8 cellular contexts compared by ENCODE assay signal in genomic region chr14:50961606-50962259, GRCh38. TPM values are rescaled to one million over a fixed set of nuclear protein-coding genes. Genes with fewer than 3 reads are reported as not detected.
DNase-seq lines count a peak whose midpoint lies in the region; ATAC-seq and TF ChIP-seq lines count a peak whose summit lies in the region.

No MANE protein-coding gene starts in this region.

- no peak overlapping the region for H3K4me3 Mint-ChIP-seq in activated naive CD8-positive, alpha-beta T cell treated with anti-CD3 and anti-CD28 coated beads, Interleukin-2, amount 50 U/mL, for 24 hours

- TF ChIP-seq POLR2A in adrenal gland (IDR thresholded peaks at IDR 0.05) (peak in 1 of 2 donors; percentile 78), stomach (IDR thresholded peaks at IDR 0.05) (no peak)

- peak overlapping the region in 2 of 4 donors; percentile 13 to 40 for H3K4me3 ChIP-seq in adrenal gland
- no peak overlapping the region for H3K4me3 ChIP-seq in stomach

- TF ChIP-seq EP300 in stomach (IDR thresholded peaks at IDR 0.05), result no peak

- no peaks in the 10 kb centered on the region for H3K36me3 ChIP-seq in adrenal gland (replicated peaks in 1 of 2)
- H3K36me3 ChIP-seq in stomach, result no peaks in the 10 kb centered on the region

- H3K27me3 Mint-ChIP-seq in activated naive CD8-positive, alpha-beta T cell treated with anti-CD3 and anti-CD28 coated beads, Interleukin-2, amount 50 U/mL, for 24 hours, result peaks cover 3% of the 10 kb centered on the region

- no peak overlapping the region for H3K27ac Mint-ChIP-seq in activated naive CD8-positive, alpha-beta T cell treated with anti-CD3 and anti-CD28 coated beads, Interleukin-2, amount 50 U/mL, for 24 hours

- H3K9me3 ChIP-seq in adrenal gland (replicated peaks in 1 of 3) (no peaks in the 10 kb centered on the region), stomach (no peaks in the 10 kb centered on the region)

- no peak for ATAC-seq in activated naive CD8-positive, alpha-beta T cell treated with anti-CD3 and anti-CD28 coated beads, Interleukin-2, amount 50 U/mL, for 24 hours

- intact Hi-C loops in adrenal gland (cut with DNase I), result loop anchor here in 1 of 2 donors (10.0 kb wide), 1 partner anchor 263 kb away; no protein-coding TSS in a partner anchor
- intact Hi-C loops in stomach (cut with DNase I; ENCODE audit: low total_unique reads), result no loop called here

- no peaks in the 10 kb centered on the region for H3K9me3 Mint-ChIP-seq in activated naive CD8-positive, alpha-beta T cell treated with anti-CD3 and anti-CD28 coated beads, Interleukin-2, amount 50 U/mL, for 24 hours

- 6 to 13% (median 10%) methylated on average over 3 of the region's 3 CpGs for WGBS in adrenal gland, 4 donors
- 21 to 50% (median 33%) methylated on average over 3 of the region's 3 CpGs for WGBS in stomach, 5 donors

- no peak for TF ChIP-seq CTCF in adrenal gland (IDR thresholded peaks at IDR 0.05)
- TF ChIP-seq CTCF in stomach (IDR thresholded peaks at IDR 0.05), result no peak

- H3K36me3 Mint-ChIP-seq in activated naive CD8-positive, alpha-beta T cell treated with anti-CD3 and anti-CD28 coated beads, Interleukin-2, amount 50 U/mL, for 24 hours (ENCODE audit: low read depth), result no peaks in the 10 kb centered on the region

- peaks cover 17 to 30% of the 10 kb centered on the region in 2 donors for H3K4me1 ChIP-seq in adrenal gland (replicated peaks in 1 of 2)
- peaks cover 12 to 33% (median 20%) of the 10 kb centered on the region in 4 donors for H3K4me1 ChIP-seq in stomach

- no peaks in the 10 kb centered on the region for H3K4me1 Mint-ChIP-seq in activated naive CD8-positive, alpha-beta T cell treated with anti-CD3 and anti-CD28 coated beads, Interleukin-2, amount 50 U/mL, for 24 hours

- H3K27me3 ChIP-seq in adrenal gland (no peaks in the 10 kb centered on the region), stomach (no peaks in the 10 kb centered on the region)

- peak; percentile 90 for DNase-seq in H4 (ENCODE audit: low spot score)
- peak in 6 of 7 donors; percentile 46 to 73 (median 62) for DNase-seq in adrenal gland
- DNase-seq in inferior parietal cortex (ENCODE audit: extremely low spot score), result peak; percentile 43
- DNase-seq in stomach, result no peak
- no peak for DNase-seq in NCI-H2227 (lab: John Stamatoyannopoulos, UW; ENCODE audit: unreplicated experiment)
- no peak for DNase-seq in activated naive CD8-positive, alpha-beta T cell treated with anti-CD3 and anti-CD28 coated beads, Interleukin-2, amount 50 U/mL, for 24 hours
- DNase-seq in NCI-H748 treated with DMSO at 0.1 percent for 48 hours (lab: John Stamatoyannopoulos, UW), result no peak
- DNase-seq in GM19238 (ENCODE audit: insufficient read length, low spot score), result no peak

- H3K27ac ChIP-seq in adrenal gland, result peak overlapping the region; percentile 59 to 88 (median 76)
- peak overlapping the region in 3 of 5 donors; percentile 4 to 66 (median 56) for H3K27ac ChIP-seq in stomach

RNA-seq across cellular contexts. Expression of gene PYGL, which starts 17.4 kb away (rescaled TPM):
- 35.1 and 43.0 TPM in 2 replicates for total RNA-seq in H4 (2014; rRNA removed; shearing (Covaris generic))
- total RNA-seq in adrenal gland, result 10 to 100 TPM; 12.9 to 77.0 (median 56.8) TPM
- polyA plus RNA-seq in adrenal gland, result 10 to 100 TPM; 24.6 to 33.1 (median 26.9) TPM
- total RNA-seq in stomach, result 10 to 100 TPM in 4 of 5 donors, 1 to 10 TPM in 1; 6.7 to 26.1 (median 17.4) TPM
- polyA plus RNA-seq in stomach, result 10 to 100 TPM; 10.4 to 35.6 (median 18.3) TPM

Comparison
In these comparisons a context has a peak if more than half of its experiments do, and no peak if none do; other contexts are left out.
1. DNase-seq: peak in H4 (single experiment), adrenal gland (6 of 7) and inferior parietal cortex (single experiment); none in stomach (single experiment), NCI-H2227 (single experiment), activated naive CD8-positive, alpha-beta T cell treated with anti-CD3 and anti-CD28 coated beads, Interleukin-2, amount 50 U/mL, for 24 hours (single experiment), NCI-H748 treated with DMSO at 0.1 percent for 48 hours (single experiment) and GM19238 (single experiment).